In the genomic region with DNA sequence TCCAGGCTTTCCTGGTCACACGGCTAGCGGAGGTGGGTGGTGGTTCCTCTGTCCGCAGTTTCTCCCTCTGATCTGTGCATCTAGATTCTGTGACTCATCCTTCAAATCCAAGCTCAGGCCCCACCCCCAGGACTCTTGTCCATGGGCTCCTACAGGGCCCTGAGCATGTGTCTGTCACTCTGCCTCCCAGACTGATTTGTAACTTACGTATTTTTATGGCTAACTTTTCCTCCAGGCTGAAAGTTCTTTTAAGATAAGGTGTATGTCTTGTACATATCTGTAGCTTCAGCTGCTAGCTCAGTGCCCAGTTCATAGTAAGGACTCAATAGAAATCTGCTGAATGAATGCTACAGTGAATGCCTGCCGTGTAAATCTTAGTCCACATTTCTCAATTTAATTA, we compare ENCODE assay signal across 10 cellular contexts. TPM values are rescaled to one million over a fixed set of nuclear protein-coding genes. Genes with fewer than 3 reads are reported as not detected.
DNase-seq lines count a peak whose midpoint lies in the region; FAIRE-seq and TF ChIP-seq lines count a peak whose summit lies in the region.
"Had no signal": no experiment of that assay in that cellular context is flagged by ENCODE, and none has a peak within 500 bp of the region (broad histone marks: within the 10 kb centered on the region; RNA-seq: fewer than 3 reads in every experiment).

No MANE protein-coding gene starts in this region.

- H3K4me3 Mint-ChIP-seq in activated naive CD4-positive, alpha-beta T cell treated with anti-CD3 and anti-CD28 coated beads, Interleukin-2, amount 10 ng/mL, durations not matched to agents 7 days and 5 days: no peak overlapping the region
- H3K4me3 Mint-ChIP-seq: central memory CD8-positive, alpha-beta T cell had no signal

- CTCF ChIA-PET in activated naive CD4-positive, alpha-beta T cell treated with anti-CD3 and anti-CD28 coated beads, Interleukin-2, amount 10 ng/mL, durations not matched to agents 7 days and 5 days (lab: Charles Lee): interaction anchor here (0.9 kb wide), 1 partner anchor 25 kb away, joined by 3 read pairs; no protein-coding TSS in a partner anchor

- no peaks in the 10 kb centered on the region for H3K9me3 Mint-ChIP-seq in activated naive CD4-positive, alpha-beta T cell treated with anti-CD3 and anti-CD28 coated beads, Interleukin-2, amount 10 ng/mL, durations not matched to agents 7 days and 5 days
- H3K9me3 Mint-ChIP-seq: central memory CD8-positive, alpha-beta T cell had no signal

- no peak for FAIRE-seq in H54 (lab: Jason Lieb, UNC)
- peak; percentile 89 for FAIRE-seq in RCC 7860 (lab: Jason Lieb, UNC)

- DNase-seq in H54 (ENCODE audit: insufficient read length, low spot score): peak; percentile 80
- peak; percentile 73 for DNase-seq in RCC 7860 (ENCODE audit: low spot score)
- DNase-seq in erythroblast (lab: John Stamatoyannopoulos, UW): peak; percentile 5 to 39
- peak; percentile 43 for DNase-seq in renal cortical epithelial cell (ENCODE audit: low read depth)
- DNase-seq in NCI-H510A treated with DMSO at 0.1 percent for 48 hours (lab: John Stamatoyannopoulos, UW): no peak
- DNase-seq in activated naive CD4-positive, alpha-beta T cell treated with anti-CD3 and anti-CD28 coated beads, Interleukin-2, amount 10 ng/mL, durations not matched to agents 7 days and 5 days: no peak
- no peak for DNase-seq in stimulated activated CD4-positive, alpha-beta T cell treated with anti-CD3 and anti-CD28 coated beads, Interleukin-15, amount 100 ng/mL, for 24 hours
- DNase-seq: NCI-H526 treated with DMSO at 0.1 percent for 48 hours, substantia nigra had no signal

- H3K27ac Mint-ChIP-seq in activated naive CD4-positive, alpha-beta T cell treated with anti-CD3 and anti-CD28 coated beads, Interleukin-2, amount 10 ng/mL, durations not matched to agents 7 days and 5 days: no peak overlapping the region

- no peaks in the 10 kb centered on the region for H3K36me3 Mint-ChIP-seq in activated naive CD4-positive, alpha-beta T cell treated with anti-CD3 and anti-CD28 coated beads, Interleukin-2, amount 10 ng/mL, durations not matched to agents 7 days and 5 days

- H3K27me3 Mint-ChIP-seq in activated naive CD4-positive, alpha-beta T cell treated with anti-CD3 and anti-CD28 coated beads, Interleukin-2, amount 10 ng/mL, durations not matched to agents 7 days and 5 days: peaks cover 40% of the 10 kb centered on the region

- TF ChIP-seq POLR2A in H54 (IDR thresholded peaks at IDR 0.05; ENCODE audit: low read depth, low read length): no peak
- TF ChIP-seq POLR2A in erythroblast (IDR thresholded peaks at IDR 0.05; ENCODE audit: low read length): no peak

- no peaks in the 10 kb centered on the region for H3K4me1 Mint-ChIP-seq in activated naive CD4-positive, alpha-beta T cell treated with anti-CD3 and anti-CD28 coated beads, Interleukin-2, amount 10 ng/mL, durations not matched to agents 7 days and 5 days
- H3K4me1 Mint-ChIP-seq: central memory CD8-positive, alpha-beta T cell had no signal

RNA-seq across cellular contexts. Expression of a gene that starts 8.0 kb away (rescaled TPM):
- total RNA-seq in renal cortical epithelial cell: 1.2 and 2.3 TPM in 2 replicates

Comparison
In these comparisons a context has a peak if more than half of its experiments do, and no peak if none do; other contexts are left out.
1. DNase-seq: peak in H54 (single experiment), RCC 7860 (single experiment), erythroblast (2 of 2) and renal cortical epithelial cell (single experiment); none in NCI-H510A treated with DMSO at 0.1 percent for 48 hours (single experiment), activated naive CD4-positive, alpha-beta T cell treated with anti-CD3 and anti-CD28 coated beads, Interleukin-2, amount 10 ng/mL, durations not matched to agents 7 days and 5 days (single experiment) and stimulated activated CD4-positive, alpha-beta T cell treated with anti-CD3 and anti-CD28 coated beads, Interleukin-15, amount 100 ng/mL, for 24 hours (single experiment).